Comparison of ENCODE assay signal across 20 cellular contexts in genomic region chr15:71705151-71705550, GRCh38.
DNase-seq lines count a peak whose midpoint lies in the region; ATAC-seq and TF ChIP-seq lines count a peak whose summit lies in the region.
"Had no signal": no experiment of that assay in that cellular context is flagged by ENCODE, and none has a peak within 500 bp of the region (broad histone marks: within the 10 kb centered on the region; RNA-seq: fewer than 3 reads in every experiment).

No MANE protein-coding gene starts in this region.

- no peak overlapping the region for H3K27ac ChIP-seq in IMR-90 (ENCODE audit: insufficient read depth, low read length)
- H3K27ac ChIP-seq: brain microvascular endothelial cell, spleen had no signal

- no peaks in the 10 kb centered on the region for H3K9me3 ChIP-seq in IMR-90 (ENCODE audit: control insufficient read depth, insufficient read depth, low read length)
- H3K9me3 ChIP-seq: spleen had no signal

- peaks cover 24% of the 10 kb centered on the region for H3K9me1 ChIP-seq in IMR-90 (ENCODE audit: insufficient read depth, low read length)

- no peak for TF ChIP-seq CTCF in AG10803 (conservative IDR thresholded peaks at IDR 0.05; ENCODE audit: low read length)
- TF ChIP-seq CTCF in IMR-90 (conservative IDR thresholded peaks at IDR 0.05; ENCODE audit: low read depth, low read length), result no peak

- no peak overlapping the region for H4K8ac ChIP-seq in IMR-90 (ENCODE audit: low read depth in 2 of 2, low read length in 2 of 2)

- H3K36me3 ChIP-seq in IMR-90 (ENCODE audit: control insufficient read depth, insufficient read depth, low read length), result no peaks in the 10 kb centered on the region
- H3K36me3 ChIP-seq: brain microvascular endothelial cell, spleen had no signal

- H3K27me3 ChIP-seq in IMR-90 (ENCODE audit: control insufficient read depth, insufficient read depth, low read length), result no peaks in the 10 kb centered on the region
- H3K27me3 ChIP-seq: brain microvascular endothelial cell, spleen had no signal

- H2AK9ac ChIP-seq in IMR-90 (replicated peaks; ENCODE audit: low read depth, low read length, poor library complexity), result no peak overlapping the region

- peak overlapping the region; percentile 26; the same call in 1 of the 2 replicates for H4K91ac ChIP-seq in IMR-90 (ENCODE audit: insufficient read depth, low read depth, low read length)

- no peak for TF ChIP-seq POLR2A in IMR-90 (IDR thresholded peaks at IDR 0.05; ENCODE audit: low read depth, low read length)

- no peak overlapping the region for H4K5ac ChIP-seq in IMR-90 (ENCODE audit: low read depth, low read length)

- CTCF ChIA-PET in IMR-90 (lab: Yijun Ruan, JAX), result interaction anchor here (1.0 kb wide), 1 partner anchor 48 kb away, joined by 3 read pairs; no protein-coding TSS in a partner anchor
- CTCF ChIA-PET in activated CD4-positive, alpha-beta T cell treated with anti-CD3 and anti-CD28 coated beads for 36 hours (lab: Charles Lee), result no interaction called here

- no peak overlapping the region for H2BK5ac ChIP-seq in IMR-90 (ENCODE audit: low read depth, low read length, poor library complexity, severe bottlenecking)

- peaks cover 5% of the 10 kb centered on the region; the same call in 1 of the 2 replicates for H4K20me1 ChIP-seq in IMR-90 (ENCODE audit: insufficient read depth, low read length)

- in situ Hi-C loops in IMR-90 (cut with MboI; ENCODE audit: low sequenced_read_pairs), result no loop called here

- no peak overlapping the region for H2AFZ ChIP-seq in IMR-90 (replicated peaks; ENCODE audit: low read length, poor library complexity)

- no peak overlapping the region for H3K9ac ChIP-seq in IMR-90 (ENCODE audit: low read depth, low read length)

- POLR2A ChIA-PET in IMR-90 (lab: Charles Lee; ENCODE audit: unreplicated experiment), result interaction anchor here (0.5 kb wide), 1 partner anchor 16 kb away, joined by 9 read pairs; no protein-coding TSS in a partner anchor
- POLR2A ChIA-PET in activated CD4-positive, alpha-beta T cell treated with anti-CD3 and anti-CD28 coated beads for 36 hours (lab: Charles Lee), result no interaction called here

- no peak overlapping the region for H3K18ac ChIP-seq in IMR-90 (ENCODE audit: low read depth, low read length)

- no peak overlapping the region; the same call in 1 of the 2 replicates for H3K14ac ChIP-seq in IMR-90 (replicated peaks; ENCODE audit: low read depth, low read length)

- H3K4me3 ChIP-seq in AG10803 (ENCODE audit: low read length), result no peak overlapping the region
- no peak overlapping the region for H3K4me3 ChIP-seq in IMR-90 (ENCODE audit: insufficient read depth, low read depth, low read length)
- H3K4me3 ChIP-seq: spleen had no signal

- peak; percentile 41 for ATAC-seq in IMR-90 (ENCODE audit: low read depth)
- no peak for ATAC-seq in activated CD4-positive, alpha-beta T cell treated with anti-CD3 and anti-CD28 coated beads for 36 hours
- ATAC-seq: naive thymus-derived CD8-positive, alpha-beta T cell had no signal

- H2BK120ac ChIP-seq in IMR-90 (ENCODE audit: low read depth, low read length), result no peak overlapping the region

- no peak overlapping the region for H3K23ac ChIP-seq in IMR-90 (ENCODE audit: low read depth, low read length)

- H3K27me3 Mint-ChIP-seq in activated CD4-positive, alpha-beta T cell treated with anti-CD3 and anti-CD28 coated beads for 36 hours, result peaks cover 19% of the 10 kb centered on the region

- peaks cover 29% of the 10 kb centered on the region for H3K4me1 ChIP-seq in IMR-90 (ENCODE audit: control insufficient read depth, insufficient read depth, low read length)

- no CpG with 5 or more reads among the region's 6 CpGs for WGBS in IMR-90 (ENCODE audit: extremely low coverage in 2 of 2, insufficient read length in 1 of 2), 2 experiments

- no peak overlapping the region for H3K27ac Mint-ChIP-seq in activated CD4-positive, alpha-beta T cell treated with anti-CD3 and anti-CD28 coated beads for 36 hours
- H3K27ac Mint-ChIP-seq: CD4-positive, alpha-beta T cell; naive thymus-derived CD8-positive, alpha-beta T cell had no signal

- no TSS peak for BruUV-seq in IMR-90 (replicated peaks; lab: Mats Ljungman, UMichigan)

- no peaks in the 10 kb centered on the region for H3K36me3 Mint-ChIP-seq in activated CD4-positive, alpha-beta T cell treated with anti-CD3 and anti-CD28 coated beads for 36 hours (ENCODE audit: low read depth)
- H3K36me3 Mint-ChIP-seq: naive thymus-derived CD8-positive, alpha-beta T cell had no signal

- peak overlapping the region; percentile 45; the same call in 1 of the 2 replicates for H3K4ac ChIP-seq in IMR-90 (ENCODE audit: low read depth, low read length)

- intact Hi-C loops in IMR-90 (cut with micrococcal nuclease), result no loop called here
- intact Hi-C loops in activated CD4-positive, alpha-beta T cell treated with anti-CD3 and anti-CD28 coated beads for 36 hours (cut with DNase I, micrococcal nuclease), result no loop called here

- dilution Hi-C loops in IMR-90 (cut with HindIII; ENCODE audit: low sequenced_read_pairs, unreplicated experiment), result no loop called here

- DNase-seq in AG10803 (ENCODE audit: low read depth), result peak; percentile 65
- DNase-seq in IMR-90, result peak; percentile 28
- DNase-seq in astrocyte of the hippocampus (ENCODE audit: low read depth, low spot score), result peak; percentile 69
- DNase-seq in islet precursor cell, result peak; percentile 91
- no peak for DNase-seq in DMS114 treated with DMSO at 0.1 percent for 48 hours (lab: John Stamatoyannopoulos, UW; ENCODE audit: unreplicated experiment)
- no peak for DNase-seq in activated CD4-positive, alpha-beta T cell treated with anti-CD3 and anti-CD28 coated beads for 36 hours
- no peak for DNase-seq in medulla oblongata (ENCODE audit: extremely low spot score)
- no peak for DNase-seq in GF-D8 (lab: John Stamatoyannopoulos, UW)
- DNase-seq: activated CD8-positive, alpha-beta memory T cell treated with anti-CD3 and anti-CD28 coated beads, Interleukin-2, amount 50 U/mL, for 4 hours; activated naive CD4-positive, alpha-beta T cell treated with Interleukin-2 at 50 U/mL for 16 hours; brain microvascular endothelial cell; CD4-positive, alpha-beta T cell; DND-41; naive thymus-derived CD8-positive, alpha-beta T cell; NCI-H345; SHP77; spleen; stimulated activated naive CD4-positive, alpha-beta T cell; T1000; trophoblast cell had no signal

- no peak overlapping the region for H3K56ac ChIP-seq in IMR-90 (ENCODE audit: extremely low read depth, insufficient read depth, low read length)

- H3K79me1 ChIP-seq in IMR-90 (ENCODE audit: low read depth in 1 of 2, low read length in 2 of 2), result peaks cover 0 to 27% of the 10 kb centered on the region in 2 experiments; a peak in 2 of 4 replicates

- no peaks in the 10 kb centered on the region for H3K4me1 Mint-ChIP-seq in activated CD4-positive, alpha-beta T cell treated with anti-CD3 and anti-CD28 coated beads for 36 hours
- H3K4me1 Mint-ChIP-seq: naive thymus-derived CD8-positive, alpha-beta T cell had no signal

- H2BK15ac ChIP-seq in IMR-90 (ENCODE audit: low read depth, low read length), result 0 out of 3 replicates have a peak overlapping the region, but pooled peaks have one; percentile 5

- no peak overlapping the region for H3K4me3 Mint-ChIP-seq in activated CD4-positive, alpha-beta T cell treated with anti-CD3 and anti-CD28 coated beads for 36 hours
- H3K4me3 Mint-ChIP-seq: CD4-positive, alpha-beta T cell; naive thymus-derived CD8-positive, alpha-beta T cell had no signal

- TF ChIP-seq RAD21 in IMR-90 (IDR thresholded peaks at IDR 0.05; ENCODE audit: low read length), result no peak

- no peak overlapping the region; the same call in 1 of the 2 replicates for H2AK5ac ChIP-seq in IMR-90 (ENCODE audit: low read depth, low read length)

- H3K9me3 Mint-ChIP-seq in activated CD4-positive, alpha-beta T cell treated with anti-CD3 and anti-CD28 coated beads for 36 hours (ENCODE audit: low read depth), result no peaks in the 10 kb centered on the region
- H3K9me3 Mint-ChIP-seq: CD4-positive, alpha-beta T cell; naive thymus-derived CD8-positive, alpha-beta T cell had no signal

- peak overlapping the region; percentile 51; the same call in 1 of the 2 replicates for H2BK20ac ChIP-seq in IMR-90 (ENCODE audit: low read depth, low read length)

- no peak overlapping the region for H3K4me2 ChIP-seq in IMR-90 (ENCODE audit: low read depth, low read length)

TF ChIP-seq in IMR-90, 13 proteins besides CTCF, POLR2A, EP300 and RAD21:
- TF ChIP-seq MAZ (IDR thresholded peaks at IDR 0.05; ENCODE audit: borderline replicate concordance, low read depth, low read length) (no peak), RCOR1 (IDR thresholded peaks at IDR 0.05; ENCODE audit: insufficient replicate concordance, low read length) (no peak), BHLHE40 (IDR thresholded peaks at IDR 0.05; ENCODE audit: low read depth, low read length) (no peak), MXI1 (IDR thresholded peaks at IDR 0.05; ENCODE audit: borderline replicate concordance, low read depth, low read length) (no peak), USF2 (IDR thresholded peaks at IDR 0.05; ENCODE audit: low read depth, low read length) (no peak), RFX5 (IDR thresholded peaks at IDR 0.05; ENCODE audit: low read depth, low read length) (no peak), SMC3 (IDR thresholded peaks at IDR 0.05; ENCODE audit: low read depth, low read length) (no peak), ELK1 (IDR thresholded peaks at IDR 0.05; ENCODE audit: borderline replicate concordance, low read depth, low read length) (no peak), CEBPB (IDR thresholded peaks at IDR 0.05; ENCODE audit: low read depth, low read length) (no peak), MAFK (IDR thresholded peaks at IDR 0.05; ENCODE audit: low read depth, low read length) (no peak), NFE2L2 (IDR thresholded peaks at IDR 0.05; ENCODE audit: low read depth, low read length) (no peak), CHD1 (IDR thresholded peaks at IDR 0.05; ENCODE audit: low read depth, low read length) (no peak)

Comparison
In these comparisons a context has a peak if more than half of its experiments do, and no peak if none do; other contexts are left out.
1. DNase-seq: peak in AG10803 (single experiment), IMR-90 (single experiment), astrocyte of the hippocampus (single experiment) and islet precursor cell (single experiment); none in DMS114 treated with DMSO at 0.1 percent for 48 hours (single experiment), activated CD4-positive, alpha-beta T cell treated with anti-CD3 and anti-CD28 coated beads for 36 hours (single experiment), medulla oblongata (single experiment) and GF-D8 (single experiment).